10 cellular contexts compared by ENCODE assay signal in the genomic region with DNA sequence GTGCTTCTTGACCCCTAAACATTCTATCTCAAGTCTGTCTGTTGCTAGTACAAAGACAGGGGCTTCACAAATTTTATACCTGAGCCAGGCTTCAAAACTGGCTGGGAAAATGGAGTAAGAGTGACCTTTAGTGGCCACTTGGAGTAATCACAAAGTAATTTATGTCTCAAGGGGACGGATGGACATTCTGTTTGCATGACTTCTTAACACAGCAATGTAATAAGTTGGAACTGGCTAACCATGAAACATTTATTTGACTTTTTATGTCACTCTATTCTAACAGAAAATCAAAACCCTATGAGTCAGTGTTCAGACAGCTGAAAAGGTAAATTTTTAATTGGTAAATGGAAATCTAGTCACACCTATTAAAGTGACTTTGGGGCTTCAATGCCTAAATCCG.
DNase-seq lines count a peak whose midpoint lies in the region; ATAC-seq and TF ChIP-seq lines count a peak whose summit lies in the region.
"Had no signal": no experiment of that assay in that cellular context is flagged by ENCODE, and none has a peak within 500 bp of the region (broad histone marks: within the 10 kb centered on the region; RNA-seq: fewer than 3 reads in every experiment).

No MANE protein-coding gene starts in this region.

- peak; percentile 64 for ATAC-seq in HG03460 (IDR thresholded peaks at IDR 0.05; ENCODE audit: unreplicated experiment)
- ATAC-seq in GM19455 (IDR thresholded peaks at IDR 0.05; ENCODE audit: unreplicated experiment): no peak
- ATAC-seq in HG03108 (IDR thresholded peaks at IDR 0.05; ENCODE audit: unreplicated experiment): no peak

- POLR2A ChIA-PET in OCI-LY7 (lab: Charles Lee): no interaction called here

- TF ChIP-seq CTCF in OCI-LY7 (conservative IDR thresholded peaks at IDR 0.05; ENCODE audit: low read length): peak; percentile 76
- TF ChIP-seq CTCF in epithelial cell of esophagus (IDR thresholded peaks at IDR 0.05; ENCODE audit: insufficient read depth, low read depth, low read length, missing control alignments): peak; percentile 67
- TF ChIP-seq CTCF in nephron (IDR thresholded peaks at IDR 0.05; ENCODE audit: unreplicated experiment in 3 of 3): peak; percentile 60 to 83 (median 69)

- H4K20me1 ChIP-seq in OCI-LY7 (ENCODE audit: insufficient read depth, low read length): no peaks in the 10 kb centered on the region

- H3K27ac Mint-ChIP-seq in nephron: peak overlapping the region; percentile 61 to 91 (median 79)
- H3K27ac Mint-ChIP-seq: activated naive CD8-positive, alpha-beta T cell treated with anti-CD3 and anti-CD28 coated beads, Interleukin-2, amount 10 ng/mL, durations not matched to agents 7 days and 5 days; stimulated activated naive CD8-positive, alpha-beta T cell treated with anti-CD3 and anti-CD28 coated beads, Interleukin-15, Interleukin-2, amounts not matched to agents 100 ng/mL and 50 ng/mL, for 24 hours had no signal

- BruUV-seq in OCI-LY7 (replicated peaks; lab: Mats Ljungman, UMichigan): no TSS peak

- CTCF ChIA-PET in OCI-LY7 (lab: Charles Lee; ENCODE audit: unreplicated experiment): no interaction called here

- H3K9me2 ChIP-seq in OCI-LY7 (ENCODE audit: insufficient read depth, low read length): no peaks in the 10 kb centered on the region

- H3K79me2 ChIP-seq in OCI-LY7 (ENCODE audit: insufficient read depth, low read depth, low read length): no peaks in the 10 kb centered on the region

- DNase-seq in NCI-H2196 (lab: John Stamatoyannopoulos, UW; ENCODE audit: unreplicated experiment): peak; percentile 13
- DNase-seq in NCI-H2196 treated with DMSO at 0.1 percent for 48 hours (lab: John Stamatoyannopoulos, UW; ENCODE audit: unreplicated experiment): no peak
- DNase-seq in OCI-LY7 (ENCODE audit: low spot score): peak; percentile 54
- DNase-seq in epithelial cell of esophagus (ENCODE audit: low read depth): peak; percentile 76
- DNase-seq: activated naive CD8-positive, alpha-beta T cell treated with anti-CD3 and anti-CD28 coated beads, Interleukin-2, amount 10 ng/mL, durations not matched to agents 7 days and 5 days had no signal

- no peaks in the 10 kb centered on the region for H3K9me3 ChIP-seq in OCI-LY7 (ENCODE audit: low read length)

- peaks cover 28% of the 10 kb centered on the region for H3K4me1 Mint-ChIP-seq in nephron
- H3K4me1 Mint-ChIP-seq: activated naive CD8-positive, alpha-beta T cell treated with anti-CD3 and anti-CD28 coated beads, Interleukin-2, amount 10 ng/mL, durations not matched to agents 7 days and 5 days had no signal

- no peak overlapping the region for H3K27ac ChIP-seq in OCI-LY7 (ENCODE audit: low read depth, low read length, poor library complexity, severe bottlenecking)

- H2AFZ ChIP-seq in OCI-LY7 (ENCODE audit: low read length): no peak overlapping the region

- intact Hi-C loops in OCI-LY7 (cut with micrococcal nuclease; ENCODE audit: unreplicated experiment): loop anchor here (5.0 kb wide), 1 partner anchor 340 kb away; no protein-coding TSS in a partner anchor

- H3K4me1 ChIP-seq in OCI-LY7 (ENCODE audit: insufficient read depth, low read length, poor library complexity, severe bottlenecking): no peaks in the 10 kb centered on the region

- no peaks in the 10 kb centered on the region for H3K27me3 Mint-ChIP-seq in nephron (ENCODE audit: low read depth)
- H3K27me3 Mint-ChIP-seq: stimulated activated naive CD8-positive, alpha-beta T cell treated with anti-CD3 and anti-CD28 coated beads, Interleukin-15, Interleukin-2, amounts not matched to agents 100 ng/mL and 50 ng/mL, for 24 hours had no signal

- H3K4me2 ChIP-seq in OCI-LY7 (ENCODE audit: low read length): no peak overlapping the region

- no peaks in the 10 kb centered on the region for H3K36me3 Mint-ChIP-seq in nephron (ENCODE audit: low read depth)
- H3K36me3 Mint-ChIP-seq: activated naive CD8-positive, alpha-beta T cell treated with anti-CD3 and anti-CD28 coated beads, Interleukin-2, amount 10 ng/mL, durations not matched to agents 7 days and 5 days had no signal

- H3K4me3 ChIP-seq in OCI-LY7 (ENCODE audit: low read depth, low read length, poor library complexity, severe bottlenecking) (no peak overlapping the region), epithelial cell of esophagus (ENCODE audit: low read length) (no peak overlapping the region)

- H3K9me3 Mint-ChIP-seq in nephron: peaks cover 4% of the 10 kb centered on the region
- H3K9me3 Mint-ChIP-seq: activated naive CD8-positive, alpha-beta T cell treated with anti-CD3 and anti-CD28 coated beads, Interleukin-2, amount 10 ng/mL, durations not matched to agents 7 days and 5 days had no signal

- H3K36me3 ChIP-seq in OCI-LY7 (ENCODE audit: insufficient read depth, low read length): no peaks in the 10 kb centered on the region

- H3K4me3 Mint-ChIP-seq in nephron: no peak overlapping the region
- H3K4me3 Mint-ChIP-seq: activated naive CD8-positive, alpha-beta T cell treated with anti-CD3 and anti-CD28 coated beads, Interleukin-2, amount 10 ng/mL, durations not matched to agents 7 days and 5 days; stimulated activated naive CD8-positive, alpha-beta T cell treated with anti-CD3 and anti-CD28 coated beads, Interleukin-15, Interleukin-2, amounts not matched to agents 100 ng/mL and 50 ng/mL, for 24 hours had no signal
